ENCODE assay signal across 1 cellular context in genomic region chr15:55915876-55916567, GRCh38.
TF ChIP-seq lines count a peak whose summit lies in the region.

No MANE protein-coding gene starts in this region.

TF ChIP-seq in GM23338, 12 proteins besides CTCF, POLR2A, EP300 and RAD21 (continued from another document):
- no peak for TF ChIP-seq ZNF462 (CRISPR knock-in tag; IDR thresholded peaks at IDR 0.05)
- no peak for TF ChIP-seq STAT1 (IDR thresholded peaks at IDR 0.05; ENCODE audit: unreplicated experiment)
- TF ChIP-seq EZH2 (IDR thresholded peaks at IDR 0.05; ENCODE audit: low read depth, unreplicated experiment), result no peak
- no peak for TF ChIP-seq ZNF331 (CRISPR knock-in tag; IDR thresholded peaks at IDR 0.05; ENCODE audit: low read depth)
- no peak for TF ChIP-seq NANOG (IDR thresholded peaks at IDR 0.05; ENCODE audit: borderline replicate concordance)
- TF ChIP-seq ETS1 (IDR thresholded peaks at IDR 0.05), result no peak
- TF ChIP-seq REST (IDR thresholded peaks at IDR 0.05; ENCODE audit: unreplicated experiment), result no peak
TF ChIP-seq in GM23338: peak in this region for 0.
